ENCODE assay signal across 23 cellular contexts in the genomic region with DNA sequence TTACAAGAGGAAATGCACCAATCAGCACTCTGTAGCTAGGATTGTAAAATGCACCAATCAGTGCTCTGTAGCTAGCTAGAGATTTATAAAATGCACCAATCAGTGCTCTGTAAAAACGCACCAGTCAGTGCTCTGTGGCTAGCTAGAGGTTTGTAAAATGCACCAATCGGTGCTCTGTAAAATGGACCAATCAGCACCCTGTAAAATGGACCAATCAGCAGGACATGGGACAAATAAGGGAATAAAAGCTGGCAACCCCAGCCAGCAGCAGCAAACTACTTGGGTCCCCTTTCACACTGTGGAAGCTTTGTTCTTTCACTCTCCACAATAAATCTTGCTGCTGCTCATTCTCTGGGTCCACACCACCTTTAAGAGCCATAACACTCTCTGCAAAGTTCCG. TPM values are rescaled to one million over a fixed set of nuclear protein-coding genes. Genes with fewer than 3 reads are reported as not detected.
"Had no signal": no experiment of that assay in that cellular context is flagged by ENCODE, and none has a peak within 500 bp of the region (broad histone marks: within the 10 kb centered on the region; RNA-seq: fewer than 3 reads in every experiment).

No MANE protein-coding gene starts in this region.

RNA-seq across cellular contexts. Expression of a gene that starts 35.5 kb away (rescaled TPM):
- total RNA-seq: left colon, vagina had no signal
- polyA plus RNA-seq: immature natural killer cell had no signal

RNA-seq across cellular contexts. Expression of a gene that starts 36.7 kb away (rescaled TPM):
- total RNA-seq: kidney; left colon; left lung; liver; lower lobe of right lung; mammary epithelial cell; mucosa of gallbladder; naive thymus-derived CD8-positive, alpha-beta T cell; neural crest cell; occipital lobe; osteocyte; posterior vena cava; psoas muscle; sigmoid colon; spleen; stomach; thyroid gland; transverse colon; upper lobe of left lung; urinary bladder; vagina had no signal
- polyA plus RNA-seq: immature natural killer cell; liver; mammary epithelial cell; naive thymus-derived CD8-positive, alpha-beta T cell; psoas muscle; sigmoid colon; small intestine; spleen; stomach; urinary bladder had no signal
